In the genomic region with DNA sequence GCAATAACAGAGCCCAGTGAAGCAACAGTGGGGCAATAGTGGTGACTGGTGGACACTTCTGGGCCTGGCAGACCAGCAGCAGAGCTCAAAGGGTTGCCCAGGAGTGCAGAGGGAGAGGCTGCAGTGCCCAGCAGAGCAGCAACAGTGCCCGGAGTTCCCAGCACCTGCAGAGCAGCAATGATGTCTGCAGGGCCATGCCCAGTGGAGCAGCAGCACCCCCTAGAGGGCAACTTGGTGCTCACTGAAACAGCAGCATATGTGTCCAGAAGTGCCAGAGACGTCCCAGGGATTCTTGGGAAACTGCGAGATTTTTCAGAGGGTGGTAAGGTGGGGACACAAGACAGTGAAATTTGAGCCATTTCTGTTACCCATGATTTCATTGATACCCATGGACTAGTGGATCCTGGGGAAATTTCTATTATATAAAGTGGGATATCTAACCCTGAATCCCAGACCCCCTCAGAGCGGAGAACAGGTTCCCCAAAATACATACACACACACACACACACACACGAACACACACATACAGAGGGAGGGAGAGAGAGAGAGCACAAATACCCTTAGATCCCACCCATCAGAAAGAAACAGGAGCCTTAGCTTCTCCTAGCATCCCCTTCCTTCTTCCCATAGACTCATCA, we compare ENCODE assay signal across 8 cellular contexts.
A peak's percentile ranks its signal among the peaks of the same experiment; 100 is the strongest.
DNase-seq lines count a peak whose midpoint lies in the region; ATAC-seq and TF ChIP-seq lines count a peak whose summit lies in the region.

No MANE protein-coding gene starts in this region.

- H3K9me3 ChIP-seq in GM23248 (ENCODE audit: low read depth) (no peaks in the 10 kb centered on the region), transverse colon (no peaks in the 10 kb centered on the region)

- POLR2A ChIA-PET in activated CD4-positive, alpha-beta memory T cell treated with anti-CD3 and anti-CD28 coated beads for 36 hours (lab: Charles Lee) = no interaction called here

- H3F3A ChIP-seq in GM23248 (ENCODE audit: insufficient read depth) = no peaks in the 10 kb centered on the region

- H3K36me3 Mint-ChIP-seq in activated CD4-positive, alpha-beta memory T cell treated with anti-CD3 and anti-CD28 coated beads for 36 hours = no peaks in the 10 kb centered on the region
- no peaks in the 10 kb centered on the region for H3K36me3 Mint-ChIP-seq in nephron (ENCODE audit: low read depth)

- CTCF ChIA-PET in activated CD4-positive, alpha-beta memory T cell treated with anti-CD3 and anti-CD28 coated beads for 36 hours (lab: Charles Lee) = interaction anchor here (1.2 to 4.2 kb wide), 5 partner anchors 135 to 967 kb away, joined by 3 to 21 read pairs (median 4); no protein-coding TSS in a partner anchor

- TF ChIP-seq CTCF in C4-2B (conservative IDR thresholded peaks at IDR 0.05) (peak; percentile 97), nephron (IDR thresholded peaks at IDR 0.05; ENCODE audit: unreplicated experiment in 3 of 3) (peak; percentile 82 to 87 (median 84)), transverse colon (IDR thresholded peaks at IDR 0.05) (peak; percentile 57 to 73 (median 70))

- no peaks in the 10 kb centered on the region for H3K9me2 ChIP-seq in GM23248 (ENCODE audit: insufficient read depth)

- no peak overlapping the region for H3K4me3 ChIP-seq in GM23248
- no peak overlapping the region for H3K4me3 ChIP-seq in transverse colon

- no peak overlapping the region for H3K27ac Mint-ChIP-seq in activated CD4-positive, alpha-beta memory T cell treated with anti-CD3 and anti-CD28 coated beads for 36 hours
- H3K27ac Mint-ChIP-seq in nephron = no peak overlapping the region

- H3K27me3 Mint-ChIP-seq in activated CD4-positive, alpha-beta memory T cell treated with anti-CD3 and anti-CD28 coated beads for 36 hours = peaks cover 12% of the 10 kb centered on the region
- H3K27me3 Mint-ChIP-seq in nephron (ENCODE audit: low read depth) = peaks cover 53% of the 10 kb centered on the region

- no peak for TF ChIP-seq POLR2A in transverse colon (IDR thresholded peaks at IDR 0.05)

- no peaks in the 10 kb centered on the region for H4K20me1 ChIP-seq in GM23248 (ENCODE audit: insufficient read depth)

- peaks cover 53% of the 10 kb centered on the region for H3K27me3 ChIP-seq in GM23248 (replicated peaks; ENCODE audit: insufficient read depth)
- no peaks in the 10 kb centered on the region for H3K27me3 ChIP-seq in transverse colon

- H3K4me2 ChIP-seq in GM23248 (ENCODE audit: unreplicated experiment) = no peak overlapping the region

- H3K36me3 ChIP-seq in GM23248 (ENCODE audit: low read depth) = no peaks in the 10 kb centered on the region
- H3K36me3 ChIP-seq in transverse colon = no peaks in the 10 kb centered on the region

- 17 to 22% methylated on average over 5 of the region's 5 CpGs for WGBS in GM23248 (ENCODE audit: low coverage in 1 of 2, low lambda C conversion rate in 2 of 2, missing lambda C conversion rate in 2 of 2), 2 experiments
- WGBS in transverse colon (ENCODE audit: low coverage in 1 of 2), 2 donors = 26 to 33% methylated on average over 2 to 4 of the region's 5 CpGs

- H3K4me1 Mint-ChIP-seq in activated CD4-positive, alpha-beta memory T cell treated with anti-CD3 and anti-CD28 coated beads for 36 hours (ENCODE audit: low read depth) = no peaks in the 10 kb centered on the region
- peaks cover 4% of the 10 kb centered on the region for H3K4me1 Mint-ChIP-seq in nephron

- no peaks in the 10 kb centered on the region for H3K79me2 ChIP-seq in GM23248 (ENCODE audit: insufficient read depth)

- no peaks in the 10 kb centered on the region for H3K9me3 Mint-ChIP-seq in activated CD4-positive, alpha-beta memory T cell treated with anti-CD3 and anti-CD28 coated beads for 36 hours
- H3K9me3 Mint-ChIP-seq in nephron = no peaks in the 10 kb centered on the region

- no peaks in the 10 kb centered on the region for H3K4me1 ChIP-seq in GM23248 (ENCODE audit: insufficient read depth)
- H3K4me1 ChIP-seq in transverse colon = no peaks in the 10 kb centered on the region

- H3K27ac ChIP-seq in C4-2B (no peak overlapping the region), GM23248 (no peak overlapping the region), transverse colon (no peak overlapping the region)

- H3K9ac ChIP-seq in GM23248 = no peak overlapping the region

- TF ChIP-seq EP300 in transverse colon (IDR thresholded peaks at IDR 0.05; ENCODE audit: low read depth) = no peak

- ATAC-seq in esophagus mucosa (peak; percentile 94), GM19035 (IDR thresholded peaks at IDR 0.05; ENCODE audit: unreplicated experiment) (no peak)

- peak; percentile 76 for DNase-seq in GM23248
- peak; percentile 86 for DNase-seq in NCI-H345 (lab: John Stamatoyannopoulos, UW)
- peak; percentile 71 for DNase-seq in activated CD4-positive, alpha-beta memory T cell treated with anti-CD3 and anti-CD28 coated beads for 36 hours
- DNase-seq in transverse colon = peak; percentile 75

- H2AFZ ChIP-seq in GM23248 = no peak overlapping the region

- intact Hi-C loops in activated CD4-positive, alpha-beta memory T cell treated with anti-CD3 and anti-CD28 coated beads for 36 hours (cut with micrococcal nuclease) = loop anchor here (1.0 kb wide), 1 partner anchor 138 kb away; no protein-coding TSS in a partner anchor
- intact Hi-C loops in transverse colon (cut with DNase I; ENCODE audit: low total_unique reads) = no loop called here

- in situ Hi-C loops in GM23248 (cut with MboI) = loop anchor here (10.0 kb wide), 1 partner anchor 953 kb away; no protein-coding TSS in a partner anchor
- in situ Hi-C loops in transverse colon (cut with MboI; ENCODE audit: low pct_ligation_motif_present in 1 of 4, low pct_unique_long_range_greater_than_20kb in 1 of 4, low sequenced_read_pairs in 3 of 4) = no loop called here

- no peak overlapping the region for H3K4me3 Mint-ChIP-seq in activated CD4-positive, alpha-beta memory T cell treated with anti-CD3 and anti-CD28 coated beads for 36 hours
- no peak overlapping the region for H3K4me3 Mint-ChIP-seq in nephron
